Comparison of ENCODE assay signal across 15 cellular contexts in genomic region chr6:127933137-127933536, GRCh38. TPM values are rescaled to one million over a fixed set of nuclear protein-coding genes. Genes with fewer than 3 reads are reported as not detected.
"Had no signal": no experiment of that assay in that cellular context is flagged by ENCODE, and none has a peak within 500 bp of the region (broad histone marks: within the 10 kb centered on the region; RNA-seq: fewer than 3 reads in every experiment).

No MANE protein-coding gene starts in this region.

- H3K4me3 Mint-ChIP-seq: nephron had no signal

- H3K27ac ChIP-seq: colonic mucosa, gastroesophageal sphincter, prostate gland, right lobe of liver, testis, upper lobe of right lung had no signal

- H3K4me1 ChIP-seq: colonic mucosa, gastroesophageal sphincter, prostate gland, right lobe of liver, spleen, testis, upper lobe of right lung had no signal

- H3K27me3 ChIP-seq: colonic mucosa, gastroesophageal sphincter, right lobe of liver, spleen, testis, upper lobe of right lung had no signal

- H3K4me3 ChIP-seq: colonic mucosa, gastroesophageal sphincter, prostate gland, right lobe of liver, SK-N-MC, spleen, testis, upper lobe of right lung had no signal

- H3K4me1 Mint-ChIP-seq: nephron had no signal

- H3K27ac Mint-ChIP-seq: nephron had no signal

- DNase-seq: activated T-cell treated with anti-CD3 and anti-CD28 coated beads, Interleukin-2, amount 50 U/mL, for 48 hours; colonic mucosa; islet precursor cell; mammary epithelial cell; right lobe of liver; spleen; stimulated activated naive CD4-positive, alpha-beta T cell treated with Interleukin-2 at 50 U/mL for 16 hours; testis; upper lobe of right lung had no signal

- H3K36me3 ChIP-seq: colonic mucosa, gastroesophageal sphincter, prostate gland, right lobe of liver, spleen, upper lobe of right lung had no signal

- ATAC-seq: gastroesophageal sphincter, left lobe of liver, right lobe of liver, Right ventricle myocardium inferior, upper lobe of right lung had no signal

- H3K9me3 ChIP-seq: colonic mucosa, prostate gland, testis, upper lobe of right lung had no signal

RNA-seq across cellular contexts. Expression of gene THEMIS, which starts 32.3 kb away (rescaled TPM):
- total RNA-seq: mammary epithelial cell had no signal
- polyA plus RNA-seq: mammary epithelial cell had no signal
